In the genomic region with DNA sequence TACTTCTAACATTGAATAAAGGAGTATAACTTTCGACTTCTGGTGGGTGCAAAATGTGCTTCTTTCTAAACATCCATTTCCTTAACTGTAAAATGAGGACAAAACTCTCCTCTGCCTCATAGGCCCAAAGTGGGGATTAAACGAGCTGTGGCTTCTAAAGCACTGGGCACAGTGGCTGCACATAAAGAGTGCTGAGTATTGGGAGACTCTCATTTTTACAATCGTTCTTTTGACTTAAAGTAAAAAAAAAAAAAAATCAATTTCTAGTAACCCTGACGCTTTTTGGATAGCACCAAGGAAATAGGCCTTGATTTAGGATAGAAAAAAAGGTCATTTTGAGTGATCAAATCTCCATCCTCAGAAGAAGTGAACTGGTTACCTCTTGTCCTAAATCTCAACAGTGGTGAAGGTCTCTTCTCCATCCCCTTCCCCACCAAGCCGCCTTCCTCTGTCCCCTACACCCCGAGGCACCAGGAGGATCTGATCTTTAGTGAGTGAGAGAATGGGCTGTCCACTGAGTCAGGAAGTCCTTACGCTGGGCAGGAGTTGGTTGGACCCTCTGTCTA, we compare ENCODE assay signal across 27 cellular contexts.
"Had no signal": no experiment of that assay in that cellular context is flagged by ENCODE, and none has a peak within 500 bp of the region (broad histone marks: within the 10 kb centered on the region; RNA-seq: fewer than 3 reads in every experiment).

No MANE protein-coding gene starts in this region.

- H3K36me3 Mint-ChIP-seq: naive thymus-derived CD8-positive, alpha-beta T cell; natural killer cell treated with Interleukin-12 subunit alpha and Interleukin-12 subunit beta and Interleukin-15 and Interleukin-18, amount 100 ng/mL, for 72 hours; stimulated activated effector memory CD8-positive, alpha-beta T cell treated with anti-CD3 and anti-CD28 coated beads, Interleukin-12 subunit alpha, Interleukin-12 subunit beta, amount 100 ng/mL, for 72 hours; stimulated activated naive B cell treated with anti-CD40 and anti-IgM and Interleukin-4, amounts not matched to agents 10 μg/mL and 1 μg/mL and 100 μg/mL, for 72 hours had no signal

- H3K9me3 ChIP-seq: ovary, psoas muscle, right lobe of liver, sigmoid colon, testis, tibial artery, transverse colon, upper lobe of left lung, vagina had no signal

- H3K9ac ChIP-seq: parathyroid adenoma had no signal

- H3K27me3 ChIP-seq: ovary, right lobe of liver, sigmoid colon, stomach, testis, tibial artery, transverse colon, upper lobe of left lung, vagina had no signal

- H3K27ac ChIP-seq: ovary, parathyroid adenoma, psoas muscle, right lobe of liver, sigmoid colon, stomach, testis, tibial artery, transverse colon, upper lobe of left lung, vagina had no signal

- H3K27ac Mint-ChIP-seq: naive thymus-derived CD8-positive, alpha-beta T cell; natural killer cell treated with Interleukin-12 subunit alpha and Interleukin-12 subunit beta and Interleukin-15 and Interleukin-18, amount 100 ng/mL, for 72 hours; nephron progenitor cell; progenitor cell of endocrine pancreas; stimulated activated effector memory CD8-positive, alpha-beta T cell treated with anti-CD3 and anti-CD28 coated beads, Interleukin-12 subunit alpha, Interleukin-12 subunit beta, amount 100 ng/mL, for 72 hours; stimulated activated naive B cell treated with anti-CD40 and anti-IgM and Interleukin-4, amounts not matched to agents 10 μg/mL and 1 μg/mL and 100 μg/mL, for 72 hours; stimulated activated naive CD8-positive, alpha-beta T cell treated with anti-CD3 and anti-CD28 coated beads, Interleukin-15, Interleukin-2, amounts not matched to agents 100 ng/mL and 50 ng/mL, for 24 hours had no signal

- H2AFZ ChIP-seq: parathyroid adenoma had no signal

- H3K4me1 ChIP-seq: right lobe of liver, testis, upper lobe of left lung, vagina had no signal

- DNase-seq: naive thymus-derived CD8-positive, alpha-beta T cell; nephron progenitor cell; occipital lobe; ovary; psoas muscle; right cardiac atrium; right lobe of liver; sigmoid colon; small intestine; stimulated activated CD4-positive, alpha-beta T cell treated with anti-CD3 and anti-CD28 coated beads, Interleukin-15, amount 100 ng/mL, for 24 hours; stimulated activated CD4-positive, alpha-beta T cell treated with anti-CD3 and anti-CD28 coated beads, Interleukin-2, amount 100 ng/mL, for 24 hours; stimulated activated CD4-positive, alpha-beta T cell treated with anti-CD3 and anti-CD28 coated beads, Interleukin-2, amount 100 ng/mL, for 48 hours; stimulated activated CD4-positive, alpha-beta T cell treated with anti-CD3 and anti-CD28 coated beads, Interleukin-4, amount 100 ng/mL, for 24 hours; stimulated activated naive B cell treated with anti-CD40 and anti-IgM and Interleukin-4, amounts not matched to agents 10 μg/mL and 1 μg/mL and 100 μg/mL, for 72 hours; stimulated activated naive CD4-positive, alpha-beta T cell treated with Interleukin-2 at 50 U/mL for 16 hours; stomach; testis; tibial artery; transverse colon; upper lobe of left lung had no signal

- H3K4me1 Mint-ChIP-seq: naive thymus-derived CD8-positive, alpha-beta T cell; stimulated activated effector memory CD8-positive, alpha-beta T cell treated with anti-CD3 and anti-CD28 coated beads, Interleukin-12 subunit alpha, Interleukin-12 subunit beta, amount 100 ng/mL, for 72 hours; stimulated activated naive B cell treated with anti-CD40 and anti-IgM and Interleukin-4, amounts not matched to agents 10 μg/mL and 1 μg/mL and 100 μg/mL, for 72 hours had no signal

- H3K9me3 Mint-ChIP-seq: stimulated activated naive CD8-positive, alpha-beta T cell treated with anti-CD3 and anti-CD28 coated beads, Interleukin-15, Interleukin-2, amounts not matched to agents 100 ng/mL and 50 ng/mL, for 24 hours had no signal

- H3K4me3 ChIP-seq: ovary, psoas muscle, right lobe of liver, sigmoid colon, stomach, testis, tibial artery, transverse colon, upper lobe of left lung, vagina had no signal

- H3K4me3 Mint-ChIP-seq: naive thymus-derived CD8-positive, alpha-beta T cell; natural killer cell treated with Interleukin-12 subunit alpha and Interleukin-12 subunit beta and Interleukin-15 and Interleukin-18, amount 100 ng/mL, for 72 hours; nephron progenitor cell; neural crest cell; stimulated activated effector memory CD8-positive, alpha-beta T cell treated with anti-CD3 and anti-CD28 coated beads, Interleukin-12 subunit alpha, Interleukin-12 subunit beta, amount 100 ng/mL, for 72 hours; stimulated activated naive B cell treated with anti-CD40 and anti-IgM and Interleukin-4, amounts not matched to agents 10 μg/mL and 1 μg/mL and 100 μg/mL, for 72 hours; stimulated activated naive CD8-positive, alpha-beta T cell treated with anti-CD3 and anti-CD28 coated beads, Interleukin-15, Interleukin-2, amounts not matched to agents 100 ng/mL and 50 ng/mL, for 24 hours had no signal

- H3K36me3 ChIP-seq: ovary, right lobe of liver, sigmoid colon, stomach, tibial artery, transverse colon, upper lobe of left lung, vagina had no signal

- H3K27me3 Mint-ChIP-seq: stimulated activated naive CD8-positive, alpha-beta T cell treated with anti-CD3 and anti-CD28 coated beads, Interleukin-15, Interleukin-2, amounts not matched to agents 100 ng/mL and 50 ng/mL, for 24 hours had no signal

- H3K79me2 ChIP-seq: parathyroid adenoma had no signal
